11 cellular contexts compared by ENCODE assay signal in the genomic region with DNA sequence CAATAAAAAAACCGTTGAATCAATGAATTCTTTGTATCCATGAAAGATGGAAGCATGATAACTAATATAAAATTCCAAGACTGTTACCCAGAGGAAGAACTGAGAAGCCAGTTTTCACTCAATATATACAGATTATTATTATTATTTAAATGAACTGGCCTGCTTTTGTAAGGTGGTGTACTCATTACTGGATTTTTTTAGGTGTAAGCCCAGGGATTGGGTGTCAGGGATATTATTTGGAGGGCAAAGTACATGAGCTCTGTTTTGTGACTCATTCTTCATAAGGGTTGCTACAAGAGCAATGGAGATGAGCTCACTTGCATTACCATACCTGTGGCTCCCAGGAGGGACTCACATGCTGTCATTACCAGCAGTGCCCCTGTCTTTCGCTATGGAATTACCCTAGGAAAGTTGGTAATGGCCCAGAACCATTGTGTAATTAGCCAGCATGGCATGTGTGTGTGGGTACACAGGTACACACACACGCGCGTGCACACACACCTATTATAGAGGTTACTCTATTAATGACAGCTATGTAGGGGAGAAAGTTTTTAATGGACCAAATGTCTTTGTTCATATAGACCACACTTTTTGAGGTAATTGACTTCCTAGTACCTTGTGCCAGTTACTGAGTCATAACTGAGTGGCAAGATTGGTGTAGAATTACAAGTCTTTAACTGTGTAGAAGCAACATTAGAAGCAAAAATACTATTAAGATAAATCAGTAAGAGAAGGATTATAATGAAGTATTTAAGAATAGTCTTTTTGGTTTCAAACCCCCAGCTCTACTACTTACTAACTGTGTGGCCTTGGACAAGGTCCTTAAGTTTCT.
DNase-seq lines count a peak whose midpoint lies in the region; ATAC-seq and TF ChIP-seq lines count a peak whose summit lies in the region.
"Had no signal": no experiment of that assay in that cellular context is flagged by ENCODE, and none has a peak within 500 bp of the region (broad histone marks: within the 10 kb centered on the region; RNA-seq: fewer than 3 reads in every experiment).

No MANE protein-coding gene starts in this region.

- peak; percentile 33 for DNase-seq in Calu3
- DNase-seq in astrocyte of the hippocampus (ENCODE audit: low read depth, low spot score), result peak; percentile 72
- no peak for DNase-seq in left lung
- no peak for DNase-seq in activated CD8-positive, alpha-beta T cell treated with anti-CD3 and anti-CD28 coated beads, Interleukin-2, amount 10 ng/mL, durations not matched to agents 7 days and 5 days
- DNase-seq in activated naive CD4-positive, alpha-beta T cell treated with anti-CD3 and anti-CD28 coated beads, Interleukin-2, amount 50 U/mL, for 16 hours, result no peak
- no peak for DNase-seq in mesenteric fat pad (ENCODE audit: low spot score)
- no peak for DNase-seq in activated naive CD4-positive, alpha-beta T cell treated with anti-CD3 and anti-CD28 coated beads, Interleukin-2, amount 10 ng/mL, durations not matched to agents 7 days and 5 days
- DNase-seq: CD8-positive, alpha-beta memory T cell; NCI-H526; right cardiac atrium had no signal

- no peak overlapping the region for H3K4me3 ChIP-seq in left lung

- H3K9me3 ChIP-seq in left lung, result peaks cover 0 to 7% of the 10 kb centered on the region in 2 donors

- TF ChIP-seq EP300 in Ishikawa (IDR thresholded peaks at IDR 0.05; ENCODE audit: borderline replicate concordance), result no peak

- BruUV-seq in Calu3 (replicated peaks; lab: Mats Ljungman, UMichigan), result no TSS peak

- H3K4me1 Mint-ChIP-seq in Calu3 (ENCODE audit: low read depth, unreplicated experiment), result peaks cover 21% of the 10 kb centered on the region
- H3K4me1 Mint-ChIP-seq in activated CD8-positive, alpha-beta T cell treated with anti-CD3 and anti-CD28 coated beads, Interleukin-2, amount 10 ng/mL, durations not matched to agents 7 days and 5 days (ENCODE audit: low read depth), result no peaks in the 10 kb centered on the region
- H3K4me1 Mint-ChIP-seq in activated naive CD4-positive, alpha-beta T cell treated with anti-CD3 and anti-CD28 coated beads, Interleukin-2, amount 10 ng/mL, durations not matched to agents 7 days and 5 days, result no peaks in the 10 kb centered on the region
- H3K4me1 Mint-ChIP-seq: CD8-positive, alpha-beta memory T cell had no signal

- TF ChIP-seq CTCF in Calu3 (IDR thresholded peaks at IDR 0.05; ENCODE audit: unreplicated experiment) (no peak), left lung (IDR thresholded peaks at IDR 0.05) (no peak)

- intact Hi-C loops in Calu3 (cut with micrococcal nuclease; ENCODE audit: unreplicated experiment), result no loop called here
- intact Hi-C loops in left lung (cut with DNase I), result no loop called here

- TF ChIP-seq RAD21 in Ishikawa (IDR thresholded peaks at IDR 0.05; ENCODE audit: low read depth), result no peak

- H3K4me1 ChIP-seq in left lung, result no peaks in the 10 kb centered on the region

- H3K27ac ChIP-seq in left lung, result no peak overlapping the region

- no peaks in the 10 kb centered on the region for H3K36me3 ChIP-seq in left lung

- peak; percentile 39 for ATAC-seq in left lung
- no peak for ATAC-seq in activated CD8-positive, alpha-beta T cell treated with anti-CD3 and anti-CD28 coated beads, Interleukin-2, amount 10 ng/mL, durations not matched to agents 7 days and 5 days
- ATAC-seq: right cardiac atrium had no signal

- no peaks in the 10 kb centered on the region for H3K27me3 Mint-ChIP-seq in Calu3 (ENCODE audit: unreplicated experiment)
- no peaks in the 10 kb centered on the region for H3K27me3 Mint-ChIP-seq in activated CD8-positive, alpha-beta T cell treated with anti-CD3 and anti-CD28 coated beads, Interleukin-2, amount 10 ng/mL, durations not matched to agents 7 days and 5 days (ENCODE audit: low read depth)
- H3K27me3 Mint-ChIP-seq in activated naive CD4-positive, alpha-beta T cell treated with anti-CD3 and anti-CD28 coated beads, Interleukin-2, amount 10 ng/mL, durations not matched to agents 7 days and 5 days, result no peaks in the 10 kb centered on the region

- no peak overlapping the region for H3K4me3 Mint-ChIP-seq in Calu3 (ENCODE audit: low read depth, unreplicated experiment)
- H3K4me3 Mint-ChIP-seq in activated CD8-positive, alpha-beta T cell treated with anti-CD3 and anti-CD28 coated beads, Interleukin-2, amount 10 ng/mL, durations not matched to agents 7 days and 5 days, result no peak overlapping the region
- H3K4me3 Mint-ChIP-seq in activated naive CD4-positive, alpha-beta T cell treated with anti-CD3 and anti-CD28 coated beads, Interleukin-2, amount 10 ng/mL, durations not matched to agents 7 days and 5 days, result no peak overlapping the region
- H3K4me3 Mint-ChIP-seq: CD8-positive, alpha-beta memory T cell had no signal

- H3K9me3 Mint-ChIP-seq in Calu3 (ENCODE audit: low read depth, unreplicated experiment), result peaks cover 3% of the 10 kb centered on the region
- H3K9me3 Mint-ChIP-seq in activated CD8-positive, alpha-beta T cell treated with anti-CD3 and anti-CD28 coated beads, Interleukin-2, amount 10 ng/mL, durations not matched to agents 7 days and 5 days (ENCODE audit: insufficient read depth), result peaks cover 9% of the 10 kb centered on the region
- peaks cover 22% of the 10 kb centered on the region for H3K9me3 Mint-ChIP-seq in activated naive CD4-positive, alpha-beta T cell treated with anti-CD3 and anti-CD28 coated beads, Interleukin-2, amount 10 ng/mL, durations not matched to agents 7 days and 5 days

- H3K27ac Mint-ChIP-seq in Calu3 (ENCODE audit: unreplicated experiment), result peak overlapping the region; percentile 19
- no peak overlapping the region for H3K27ac Mint-ChIP-seq in activated CD8-positive, alpha-beta T cell treated with anti-CD3 and anti-CD28 coated beads, Interleukin-2, amount 10 ng/mL, durations not matched to agents 7 days and 5 days
- H3K27ac Mint-ChIP-seq in activated naive CD4-positive, alpha-beta T cell treated with anti-CD3 and anti-CD28 coated beads, Interleukin-2, amount 10 ng/mL, durations not matched to agents 7 days and 5 days, result no peak overlapping the region
- H3K27ac Mint-ChIP-seq: CD8-positive, alpha-beta memory T cell had no signal

- POLR2A ChIA-PET in activated CD8-positive, alpha-beta T cell treated with anti-CD3 and anti-CD28 coated beads, Interleukin-2, amount 10 ng/mL, durations not matched to agents 7 days and 5 days (lab: Charles Lee), result no interaction called here

- H3K36me3 Mint-ChIP-seq in Calu3 (ENCODE audit: insufficient read depth, unreplicated experiment), result no peaks in the 10 kb centered on the region
- peaks cover 6% of the 10 kb centered on the region for H3K36me3 Mint-ChIP-seq in activated CD8-positive, alpha-beta T cell treated with anti-CD3 and anti-CD28 coated beads, Interleukin-2, amount 10 ng/mL, durations not matched to agents 7 days and 5 days (ENCODE audit: low read depth)
- no peaks in the 10 kb centered on the region for H3K36me3 Mint-ChIP-seq in activated naive CD4-positive, alpha-beta T cell treated with anti-CD3 and anti-CD28 coated beads, Interleukin-2, amount 10 ng/mL, durations not matched to agents 7 days and 5 days

- CTCF ChIA-PET in Calu3 (lab: Charles Lee), result interaction anchor here (1.6 kb wide), 2 partner anchors 28 to 283 kb away, joined by 3 to 5 read pairs; no protein-coding TSS in a partner anchor
- CTCF ChIA-PET in activated CD8-positive, alpha-beta T cell treated with anti-CD3 and anti-CD28 coated beads, Interleukin-2, amount 10 ng/mL, durations not matched to agents 7 days and 5 days (lab: Charles Lee), result interaction anchor here (1.0 kb wide), 1 partner anchor 26 kb away, joined by 3 read pairs; no protein-coding TSS in a partner anchor
- CTCF ChIA-PET in activated naive CD4-positive, alpha-beta T cell treated with anti-CD3 and anti-CD28 coated beads, Interleukin-2, amount 10 ng/mL, durations not matched to agents 7 days and 5 days (lab: Charles Lee), result no interaction called here

- H3K27me3 ChIP-seq in left lung, result no peaks in the 10 kb centered on the region

TF ChIP-seq in Ishikawa, 13 proteins besides CTCF, POLR2A, EP300 and RAD21:
- peak; percentile 58 for TF ChIP-seq NFIC (IDR thresholded peaks at IDR 0.05)
- no peak for TF ChIP-seq TEAD4 (IDR thresholded peaks at IDR 0.05)
TF ChIP-seq in Ishikawa: peak in this region for 1.

Comparison
In these comparisons a context has a peak if more than half of its experiments do, and no peak if none do; other contexts are left out.
1. DNase-seq: peak in Calu3 (single experiment) and astrocyte of the hippocampus (single experiment); none in left lung (0 of 2), activated CD8-positive, alpha-beta T cell treated with anti-CD3 and anti-CD28 coated beads, Interleukin-2, amount 10 ng/mL, durations not matched to agents 7 days and 5 days (single experiment), activated naive CD4-positive, alpha-beta T cell treated with anti-CD3 and anti-CD28 coated beads, Interleukin-2, amount 50 U/mL, for 16 hours (single experiment), mesenteric fat pad (single experiment) and activated naive CD4-positive, alpha-beta T cell treated with anti-CD3 and anti-CD28 coated beads, Interleukin-2, amount 10 ng/mL, durations not matched to agents 7 days and 5 days (single experiment).